In the genomic region with DNA sequence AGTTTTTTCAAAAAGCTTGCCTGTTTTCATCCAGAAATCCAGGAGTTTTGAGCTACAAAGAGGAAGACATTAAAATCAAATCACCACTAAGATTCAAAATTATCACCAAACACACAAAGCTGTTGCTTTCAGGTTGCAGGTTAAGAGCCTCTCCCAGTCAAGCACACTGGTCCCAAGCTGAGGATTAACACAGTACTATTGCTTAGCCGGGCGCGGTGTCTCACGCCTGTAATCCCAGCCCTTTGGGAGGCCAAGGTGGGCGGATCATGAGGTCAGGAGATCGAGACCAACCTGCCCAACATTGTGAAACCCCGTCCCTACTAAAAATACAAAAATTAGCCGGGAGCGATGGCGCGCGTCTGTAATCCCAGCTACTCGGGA, we compare ENCODE assay signal across 11 cellular contexts.
DNase-seq lines count a peak whose midpoint lies in the region; ATAC-seq, FAIRE-seq and TF ChIP-seq lines count a peak whose summit lies in the region.
"Had no signal": no experiment of that assay in that cellular context is flagged by ENCODE, and none has a peak within 500 bp of the region (broad histone marks: within the 10 kb centered on the region; RNA-seq: fewer than 3 reads in every experiment).

No MANE protein-coding gene starts in this region.

- H3K36me3 ChIP-seq in GM23248 (ENCODE audit: low read depth) (no peaks in the 10 kb centered on the region), HepG2 (replicated peaks in 1 of 2; ENCODE audit: control insufficient read depth in 1 of 2, insufficient read depth in 2 of 2, low read length in 2 of 2) (no peaks in the 10 kb centered on the region)
- H3K36me3 ChIP-seq: BLaER1, SJSA1 had no signal

- CTCF ChIA-PET in HepG2 (lab: Yijun Ruan, JAX; ENCODE audit: low intra/inter-chr PET ratio, low total read pairs), result no interaction called here

- POLR2A ChIA-PET in HepG2 (lab: Yijun Ruan, JAX), result no interaction called here

- TF ChIP-seq POLR2A in HepG2 (IDR thresholded peaks at IDR 0.05; ENCODE audit: insufficient read depth in 1 of 2, low read depth in 2 of 2, low read length in 2 of 2), result no peak

- DNase-seq in GM23248 (no peak), LNCaP clone FGC (ENCODE audit: low read depth) (no peak), HepG2 (ENCODE audit: low spot score) (no peak), iPS-NIHi11 (ENCODE audit: low spot score) (no peak)
- no peak for DNase-seq in effector CD8-positive, alpha-beta T cell (lab: John Stamatoyannopoulos, UW)
- DNase-seq in activated CD4-positive, alpha-beta T cell treated with anti-CD3 and anti-CD28 coated beads, Interleukin-2, amount 50 U/mL, for 48 hours, result no peak

- intact Hi-C loops in HepG2 (cut with micrococcal nuclease; ENCODE audit: unreplicated experiment), result loop anchor here (2.0 kb wide), 1 partner anchor 164 kb away; no protein-coding TSS in a partner anchor

- H3K27ac ChIP-seq in GM23248 (no peak overlapping the region), HepG2 (ENCODE audit: extremely low read length, insufficient read depth, low read length) (no peak overlapping the region)
- H3K27ac ChIP-seq: BLaER1, HL-60, SJSA1 had no signal

- H3K4me1 ChIP-seq in GM23248 (ENCODE audit: insufficient read depth) (no peaks in the 10 kb centered on the region), HepG2 (ENCODE audit: insufficient read depth, low read length) (peaks cover 7% of the 10 kb centered on the region; the same call in 1 of the 2 replicates)
- H3K4me1 ChIP-seq: BLaER1, SJSA1 had no signal

- H3K9me2 ChIP-seq in GM23248 (ENCODE audit: insufficient read depth), result no peaks in the 10 kb centered on the region

- no peaks in the 10 kb centered on the region for H3F3A ChIP-seq in GM23248 (ENCODE audit: insufficient read depth)

- H3K9ac ChIP-seq in GM23248, result no peak overlapping the region
- H3K9ac ChIP-seq in HepG2 (ENCODE audit: insufficient read depth, low read depth, low read length), result no peak overlapping the region
- H3K9ac ChIP-seq: BLaER1 had no signal

- H4K20me1 ChIP-seq in GM23248 (ENCODE audit: insufficient read depth) (no peaks in the 10 kb centered on the region), HepG2 (ENCODE audit: insufficient read depth, low read length) (no peaks in the 10 kb centered on the region)
- H4K20me1 ChIP-seq: BLaER1 had no signal

- TF ChIP-seq CTCF in LNCaP clone FGC (IDR thresholded peaks at IDR 0.05; ENCODE audit: control insufficient read depth, extremely low read depth, insufficient read depth) (no peak), HepG2 (CRISPR knock-in tag; IDR thresholded peaks at IDR 0.05) (no peak)

- TF ChIP-seq RAD21 in HepG2 (CRISPR knock-in tag; IDR thresholded peaks at IDR 0.05), result no peak

- no TSS peak for BruUV-seq in HepG2 (replicated peaks; lab: Mats Ljungman, UMichigan)

- H3K4me2 ChIP-seq in GM23248 (ENCODE audit: unreplicated experiment) (no peak overlapping the region), HepG2 (ENCODE audit: low read depth, low read length) (peak overlapping the region; percentile 66; the same call in 1 of the 2 replicates)
- H3K4me2 ChIP-seq: BLaER1 had no signal

- H3K4me3 ChIP-seq in GM23248 (no peak overlapping the region), LNCaP clone FGC (ENCODE audit: low read depth, low read length) (peak overlapping the region; percentile 58; the same call in 1 of the 2 replicates), HepG2 (replicated peaks in 1 of 3; ENCODE audit: insufficient read depth in 1 of 3, low read depth in 2 of 3, low read length in 3 of 3) (no peak overlapping the region)
- H3K4me3 ChIP-seq: BLaER1 had no signal

- in situ Hi-C loops in GM23248 (cut with MboI), result no loop called here
- in situ Hi-C loops in HepG2 (cut with HindIII; ENCODE audit: extremely low pct_ligation_motif_present, low pct_unique_long_range_greater_than_20kb), result no loop called here

- TF ChIP-seq EP300 in HepG2 (IDR thresholded peaks at IDR 0.05; ENCODE audit: low read depth in 2 of 2, low read length in 2 of 2) (no peak), HepG2 (CRISPR knock-in tag; IDR thresholded peaks at IDR 0.05; ENCODE audit: borderline replicate concordance) (no peak)

- no peaks in the 10 kb centered on the region for H3K79me2 ChIP-seq in GM23248 (ENCODE audit: insufficient read depth)
- no peaks in the 10 kb centered on the region for H3K79me2 ChIP-seq in HepG2 (ENCODE audit: insufficient read depth, low read length)

- FAIRE-seq in HepG2 (lab: Jason Lieb, UNC), result no peak

- WGBS in GM23248 (ENCODE audit: low coverage in 1 of 2, low lambda C conversion rate in 2 of 2, missing lambda C conversion rate in 2 of 2), 2 experiments, result 69 to 71% methylated on average over 13 of the region's 13 CpGs
- whole genome bisulfite sequencing in HepG2 (ENCODE audit: low lambda C conversion rate), result 62% methylated on average over 13 of the region's 13 CpGs

- peaks cover 6% of the 10 kb centered on the region; the same call in 1 of the 2 replicates for H3K27me3 ChIP-seq in GM23248 (replicated peaks; ENCODE audit: insufficient read depth)
- H3K27me3 ChIP-seq in HepG2 (ENCODE audit: control insufficient read depth in 1 of 2, insufficient read depth in 2 of 2, low read length in 2 of 2), result peaks cover 0 to 3% of the 10 kb centered on the region in 2 experiments; a peak in 1 of 5 replicates
- H3K27me3 ChIP-seq: BLaER1 had no signal

- ATAC-seq in GM18517 (IDR thresholded peaks at IDR 0.05; ENCODE audit: unreplicated experiment) (peak; percentile 15), HepG2 (peak; percentile 72), GM21447 (IDR thresholded peaks at IDR 0.05; ENCODE audit: unreplicated experiment) (no peak)

- no peaks in the 10 kb centered on the region for H3K9me3 ChIP-seq in GM23248 (ENCODE audit: low read depth)
- no peaks in the 10 kb centered on the region for H3K9me3 ChIP-seq in HepG2 (ENCODE audit: low read length)

- H2AFZ ChIP-seq in GM23248 (peak overlapping the region; percentile 67; the same call in 1 of the 2 replicates), HepG2 (ENCODE audit: low read length) (no peak overlapping the region)

TF ChIP-seq in HepG2, 621 proteins besides CTCF, POLR2A, EP300 and RAD21 (continues in another document):
- TF ChIP-seq MBD4 (IDR thresholded peaks at IDR 0.05; ENCODE audit: borderline replicate concordance, low read length) (no peak), PRMT3 (CRISPR knock-in tag; IDR thresholded peaks at IDR 0.05; ENCODE audit: borderline replicate concordance, low read depth) (no peak), ZEB1 (IDR thresholded peaks at IDR 0.05; ENCODE audit: insufficient replicate concordance, low read depth) (no peak), NFKBIZ (CRISPR knock-in tag; IDR thresholded peaks at IDR 0.05) (no peak), ZNF619 (CRISPR knock-in tag; IDR thresholded peaks at IDR 0.05) (no peak), ZNF549 (CRISPR knock-in tag; IDR thresholded peaks at IDR 0.05) (no peak)
- TF ChIP-seq, protein P1, sequence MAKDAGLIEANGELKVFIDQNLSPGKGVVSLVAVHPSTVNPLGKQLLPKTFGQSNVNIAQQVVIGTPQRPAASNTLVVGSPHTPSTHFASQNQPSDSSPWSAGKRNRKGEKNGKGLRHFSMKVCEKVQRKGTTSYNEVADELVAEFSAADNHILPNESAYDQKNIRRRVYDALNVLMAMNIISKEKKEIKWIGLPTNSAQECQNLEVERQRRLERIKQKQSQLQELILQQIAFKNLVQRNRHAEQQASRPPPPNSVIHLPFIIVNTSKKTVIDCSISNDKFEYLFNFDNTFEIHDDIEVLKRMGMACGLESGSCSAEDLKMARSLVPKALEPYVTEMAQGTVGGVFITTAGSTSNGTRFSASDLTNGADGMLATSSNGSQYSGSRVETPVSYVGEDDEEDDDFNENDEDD (CRISPR knock-in tag; IDR thresholded peaks at IDR 0.05; ENCODE audit: borderline replicate concordance), result no peak
